Comparison of ENCODE assay signal across 8 cellular contexts in genomic region chr16:56610609-56611111, GRCh38. TPM values are rescaled to one million over a fixed set of nuclear protein-coding genes. Genes with fewer than 3 reads are reported as not detected.
DNase-seq lines count a peak whose midpoint lies in the region; ATAC-seq and TF ChIP-seq lines count a peak whose summit lies in the region.

No MANE protein-coding gene starts in this region.

- H3K4me3 ChIP-seq in AG09309 (ENCODE audit: control insufficient read depth, low read depth, low read length) (peak overlapping the region; percentile 33; the same call in 1 of the 2 replicates), Karpas-422 (ENCODE audit: low read length) (peak overlapping the region; percentile 78), choroid plexus epithelial cell (ENCODE audit: low read depth, low read length) (peak overlapping the region; percentile 87)

- H3K9ac ChIP-seq in Karpas-422 (ENCODE audit: low read length): peak overlapping the region; percentile 77

- H3K9me2 ChIP-seq in Karpas-422 (replicated peaks; ENCODE audit: insufficient read depth, low read length): no peaks in the 10 kb centered on the region

- DNase-seq in AG09309 (ENCODE audit: low read depth) (peak; percentile 60), Karpas-422 (peak; percentile 75), choroid plexus epithelial cell (ENCODE audit: low read depth) (peak; percentile 63), H4 (ENCODE audit: low spot score) (no peak), SW 1271 (lab: John Stamatoyannopoulos, UW) (no peak)

- H2AFZ ChIP-seq in Karpas-422 (ENCODE audit: low read length): peak overlapping the region; percentile 3; the same call in 1 of the 2 replicates

- H3K27ac Mint-ChIP-seq in nephron: peak overlapping the region; percentile 14 to 48 (median 47)

- H3K4me1 ChIP-seq in Karpas-422 (ENCODE audit: low read length): peaks cover 34% of the 10 kb centered on the region

- no peaks in the 10 kb centered on the region for H3K36me3 ChIP-seq in Karpas-422 (ENCODE audit: insufficient read depth, low read length)

- H4K20me1 ChIP-seq in Karpas-422 (ENCODE audit: insufficient read depth, low read depth, low read length): no peaks in the 10 kb centered on the region

- H3K9me3 Mint-ChIP-seq in nephron: no peaks in the 10 kb centered on the region

- no peaks in the 10 kb centered on the region for H3K27me3 ChIP-seq in Karpas-422 (ENCODE audit: low read length)

- H3K27ac ChIP-seq in Karpas-422 (ENCODE audit: low read length): peak overlapping the region; percentile 84

- no peak for ATAC-seq in GM21786 (IDR thresholded peaks at IDR 0.05; ENCODE audit: unreplicated experiment)
- no peak for ATAC-seq in GM19023 (IDR thresholded peaks at IDR 0.05; ENCODE audit: unreplicated experiment)

- H3K4me2 ChIP-seq in Karpas-422 (ENCODE audit: low read depth, low read length, poor library complexity, severe bottlenecking): peak overlapping the region; percentile 97

- H3K9me3 ChIP-seq in Karpas-422 (ENCODE audit: low read length): no peaks in the 10 kb centered on the region

- no peak for TF ChIP-seq CTCF in AG09309 (IDR thresholded peaks at IDR 0.05; ENCODE audit: control insufficient read depth, insufficient read depth, low read depth, low read length, missing control alignments)
- TF ChIP-seq CTCF in choroid plexus epithelial cell (conservative IDR thresholded peaks at IDR 0.05; ENCODE audit: low read depth, low read length): no peak
- TF ChIP-seq CTCF in nephron (IDR thresholded peaks at IDR 0.05; ENCODE audit: unreplicated experiment in 3 of 3): no peak

- H3K27me3 Mint-ChIP-seq in nephron (ENCODE audit: low read depth): peaks cover 45% of the 10 kb centered on the region

- no peaks in the 10 kb centered on the region for H3K36me3 Mint-ChIP-seq in nephron (ENCODE audit: low read depth)

- H3K4me3 Mint-ChIP-seq in nephron: peak overlapping the region; percentile 47 to 77 (median 55)

- no peaks in the 10 kb centered on the region for H3K79me2 ChIP-seq in Karpas-422 (ENCODE audit: low read length)

- H3K4me1 Mint-ChIP-seq in nephron: peaks cover 50% of the 10 kb centered on the region

RNA-seq across cellular contexts. Expression of gene MT2A, which starts 2.3 kb away (rescaled TPM):
- total RNA-seq in Karpas-422 (2014; rRNA removed; shearing (Covaris generic); ENCODE audit: low replicate concordance): 292 and 385 TPM in 2 replicates
- total RNA-seq in H4 (2014; rRNA removed; shearing (Covaris generic)): 98.0 and 122 TPM in 2 replicates

RNA-seq across cellular contexts. Expression of gene MT1E, which starts 14.9 kb away (rescaled TPM):
- total RNA-seq in Karpas-422 (2014; rRNA removed; shearing (Covaris generic); ENCODE audit: low replicate concordance): not detected in 2 replicates
- not detected in 2 replicates for total RNA-seq in H4 (2014; rRNA removed; shearing (Covaris generic))

RNA-seq across cellular contexts. Expression of gene MT3, which starts 21.3 kb away (rescaled TPM):
- total RNA-seq in Karpas-422 (2014; rRNA removed; shearing (Covaris generic); ENCODE audit: low replicate concordance): not detected in 2 replicates
- not detected in 2 replicates for total RNA-seq in H4 (2014; rRNA removed; shearing (Covaris generic))

RNA-seq across cellular contexts. Expression of gene MT1M, which starts 21.8 kb away (rescaled TPM):
- total RNA-seq in Karpas-422 (2014; rRNA removed; shearing (Covaris generic); ENCODE audit: low replicate concordance): not detected in 2 replicates
- total RNA-seq in H4 (2014; rRNA removed; shearing (Covaris generic)): not detected in 2 replicates

RNA-seq across cellular contexts. Expression of gene MT1A, which starts 27.8 kb away (rescaled TPM):
- not detected in 2 replicates for total RNA-seq in Karpas-422 (2014; rRNA removed; shearing (Covaris generic); ENCODE audit: low replicate concordance)
- not detected in 2 replicates for total RNA-seq in H4 (2014; rRNA removed; shearing (Covaris generic))

Comparison
In these comparisons a context has a peak if more than half of its experiments do, and no peak if none do; other contexts are left out.
1. DNase-seq: peak in AG09309 (single experiment), Karpas-422 (single experiment) and choroid plexus epithelial cell (single experiment); none in H4 (single experiment) and SW 1271 (0 of 2).
2. H3K4me3 ChIP-seq: peak in every context shown above with its lines; median percentile 87 in choroid plexus epithelial cell; 78 in Karpas-422; 33 in AG09309.